Comparison of ENCODE assay signal across 8 cellular contexts in genomic region chr7:82609746-82610145, GRCh38.
"Had no signal": no experiment of that assay in that cellular context is flagged by ENCODE, and none has a peak within 500 bp of the region (broad histone marks: within the 10 kb centered on the region; RNA-seq: fewer than 3 reads in every experiment).

No MANE protein-coding gene starts in this region.

- H3K4me3 ChIP-seq: GM23338, K562 had no signal

- ATAC-seq: GM23338, K562 had no signal

- FAIRE-seq: H1, H54, HTR-8/SVneo, K562 had no signal

- DNase-seq: H9, HCEC 1CT, IMR-90 had no signal
